In the genomic region with DNA sequence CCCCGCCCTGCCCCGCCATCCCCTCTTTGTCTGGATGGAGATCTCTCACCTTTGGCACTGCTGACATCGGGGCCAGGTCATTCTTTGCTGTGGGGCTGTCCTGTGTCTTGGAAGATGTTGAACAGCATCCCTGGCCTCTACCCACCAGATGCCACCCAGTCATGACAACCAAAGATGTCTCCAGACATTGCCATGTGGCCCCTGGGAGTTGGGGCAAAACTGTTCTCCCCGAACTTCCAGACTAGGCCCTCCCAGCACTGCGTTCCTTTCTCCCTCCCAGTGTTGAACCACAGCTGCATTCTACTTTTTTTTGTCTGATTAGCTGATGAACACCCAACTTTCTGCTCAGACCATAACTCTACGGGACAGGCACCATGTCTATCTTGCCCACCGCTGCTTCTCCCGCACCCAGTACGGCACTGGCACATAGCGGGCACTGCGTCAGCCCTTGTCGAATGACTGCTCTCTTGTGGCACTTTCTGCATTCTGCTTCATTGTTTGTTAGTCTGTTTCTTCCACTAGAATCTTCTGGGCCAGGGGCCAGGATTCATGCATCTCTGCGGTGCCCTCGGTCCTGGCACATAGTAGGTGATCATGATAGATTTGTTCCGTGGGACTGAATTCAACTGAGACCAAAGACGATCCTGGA, we compare ENCODE assay signal across 1 cellular context.
TF ChIP-seq lines count a peak whose summit lies in the region.

No MANE protein-coding gene starts in this region.

TF ChIP-seq in A549, 52 proteins besides CTCF, POLR2A, EP300 and RAD21 (continued from another document):
- TF ChIP-seq, protein P1, sequence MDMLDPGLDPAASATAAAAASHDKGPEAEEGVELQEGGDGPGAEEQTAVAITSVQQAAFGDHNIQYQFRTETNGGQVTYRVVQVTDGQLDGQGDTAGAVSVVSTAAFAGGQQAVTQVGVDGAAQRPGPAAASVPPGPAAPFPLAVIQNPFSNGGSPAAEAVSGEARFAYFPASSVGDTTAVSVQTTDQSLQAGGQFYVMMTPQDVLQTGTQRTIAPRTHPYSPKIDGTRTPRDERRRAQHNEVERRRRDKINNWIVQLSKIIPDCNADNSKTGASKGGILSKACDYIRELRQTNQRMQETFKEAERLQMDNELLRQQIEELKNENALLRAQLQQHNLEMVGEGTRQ (IDR thresholded peaks at IDR 0.05), result no peak
- no peak for TF ChIP-seq RARB (CRISPR knock-in tag; IDR thresholded peaks at IDR 0.05)
- no peak for TF ChIP-seq KDM5A (IDR thresholded peaks at IDR 0.05)
TF ChIP-seq in A549: peak in this region for 0.
